In the genomic region with DNA sequence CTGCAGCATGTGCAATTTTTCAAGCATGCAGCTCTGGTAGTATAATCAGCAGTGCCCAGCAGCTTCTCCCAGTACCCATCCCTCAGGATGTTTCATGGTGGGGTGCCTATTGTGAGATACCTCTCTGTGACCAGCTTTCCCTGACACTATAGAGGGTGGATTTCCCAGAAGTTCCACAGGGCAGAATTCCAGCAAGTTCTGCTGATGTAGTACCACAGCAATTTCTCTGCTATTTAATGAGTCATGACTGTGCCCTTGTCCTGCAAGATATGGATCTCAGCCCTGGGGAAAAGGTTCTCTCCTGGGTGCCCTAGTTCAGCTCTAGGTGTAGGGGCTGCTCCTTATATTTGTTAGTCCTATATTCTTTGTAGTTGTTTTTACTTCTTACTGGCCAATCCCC, we compare ENCODE assay signal across 23 cellular contexts.
DNase-seq lines count a peak whose midpoint lies in the region; ATAC-seq and FAIRE-seq lines count a peak whose summit lies in the region.
"Had no signal": no experiment of that assay in that cellular context is flagged by ENCODE, and none has a peak within 500 bp of the region (broad histone marks: within the 10 kb centered on the region; RNA-seq: fewer than 3 reads in every experiment).

No MANE protein-coding gene starts in this region.

- H3K27ac ChIP-seq in epithelial cell of prostate: peak overlapping the region; percentile 67
- H3K27ac ChIP-seq: body of pancreas, colonic mucosa, left lung, SJSA1 had no signal

- FAIRE-seq in RCC 7860 (lab: Jason Lieb, UNC): no peak
- FAIRE-seq: HTR-8/SVneo had no signal

- H3K4me1 Mint-ChIP-seq in activated CD4-positive, alpha-beta T cell treated with anti-CD3 and anti-CD28 coated beads, Interleukin-2, amount 10 ng/mL, durations not matched to agents 24 days and 14 days: no peaks in the 10 kb centered on the region
- H3K4me1 Mint-ChIP-seq: activated naive CD4-positive, alpha-beta T cell treated with anti-CD3 and anti-CD28 coated beads, Interleukin-2, amount 10 ng/mL, durations not matched to agents 7 days and 5 days; CD4-positive, alpha-beta memory T cell had no signal

- no peak overlapping the region for H3K4me3 Mint-ChIP-seq in activated CD4-positive, alpha-beta T cell treated with anti-CD3 and anti-CD28 coated beads, Interleukin-2, amount 10 ng/mL, durations not matched to agents 24 days and 14 days
- H3K4me3 Mint-ChIP-seq: activated CD8-positive, alpha-beta T cell treated with anti-CD3 and anti-CD28 coated beads, Interleukin-2, amount 10 ng/mL, durations not matched to agents 7 days and 5 days; activated naive CD4-positive, alpha-beta T cell treated with anti-CD3 and anti-CD28 coated beads, Interleukin-2, amount 10 ng/mL, durations not matched to agents 7 days and 5 days; activated T-cell treated with anti-CD3 and anti-CD28 coated beads, Interleukin-2, amount 50 U/mL, for 24 hours; CD4-positive, alpha-beta memory T cell had no signal

- H3K27ac Mint-ChIP-seq in activated CD4-positive, alpha-beta T cell treated with anti-CD3 and anti-CD28 coated beads, Interleukin-2, amount 10 ng/mL, durations not matched to agents 24 days and 14 days: no peak overlapping the region
- H3K27ac Mint-ChIP-seq: activated CD8-positive, alpha-beta T cell treated with anti-CD3 and anti-CD28 coated beads, Interleukin-2, amount 10 ng/mL, durations not matched to agents 7 days and 5 days; activated naive CD4-positive, alpha-beta T cell treated with anti-CD3 and anti-CD28 coated beads, Interleukin-2, amount 10 ng/mL, durations not matched to agents 7 days and 5 days; activated T-cell treated with anti-CD3 and anti-CD28 coated beads, Interleukin-2, amount 50 U/mL, for 24 hours; CD4-positive, alpha-beta memory T cell had no signal

- intact Hi-C loops in activated CD4-positive, alpha-beta T cell treated with anti-CD3 and anti-CD28 coated beads, Interleukin-2, amount 10 ng/mL, durations not matched to agents 24 days and 14 days (cut with micrococcal nuclease): no loop called here

- ATAC-seq in GM18519 (IDR thresholded peaks at IDR 0.05; ENCODE audit: low FRiP score, unreplicated experiment): no peak
- ATAC-seq: activated CD8-positive, alpha-beta T cell treated with anti-CD3 and anti-CD28 coated beads, Interleukin-2, amount 10 ng/mL, durations not matched to agents 7 days and 5 days; body of pancreas; left lung; mucosa of descending colon had no signal

- H3K27me3 Mint-ChIP-seq in activated CD4-positive, alpha-beta T cell treated with anti-CD3 and anti-CD28 coated beads, Interleukin-2, amount 10 ng/mL, durations not matched to agents 24 days and 14 days: no peaks in the 10 kb centered on the region
- H3K27me3 Mint-ChIP-seq: activated naive CD4-positive, alpha-beta T cell treated with anti-CD3 and anti-CD28 coated beads, Interleukin-2, amount 10 ng/mL, durations not matched to agents 7 days and 5 days; CD4-positive, alpha-beta memory T cell had no signal

- H3K9me3 Mint-ChIP-seq in activated CD4-positive, alpha-beta T cell treated with anti-CD3 and anti-CD28 coated beads, Interleukin-2, amount 10 ng/mL, durations not matched to agents 24 days and 14 days: peaks cover 24% of the 10 kb centered on the region

- DNase-seq in EH (ENCODE audit: low read depth) (peak; percentile 76), RCC 7860 (ENCODE audit: low spot score) (peak; percentile 26), epithelial cell of prostate (ENCODE audit: low read depth, low spot score) (no peak), kidney tubule cell (ENCODE audit: low spot score) (peak; percentile 75), activated gamma-delta T cell treated with Interleukin-2 at 50 U/mL for 16 hours (no peak)
- DNase-seq in activated CD4-positive, alpha-beta T cell treated with anti-CD3 and anti-CD28 coated beads, Interleukin-2, amount 10 ng/mL, durations not matched to agents 24 days and 14 days: no peak
- DNase-seq in activated naive CD4-positive, alpha-beta T cell (lab: John Stamatoyannopoulos, UW): no peak
- DNase-seq: ACHN; activated CD4-positive, CD25-positive, alpha-beta regulatory T cell; activated CD8-positive, alpha-beta T cell treated with anti-CD3 and anti-CD28 coated beads, Interleukin-2, amount 10 ng/mL, durations not matched to agents 7 days and 5 days; activated naive CD4-positive, alpha-beta T cell treated with anti-CD3 and anti-CD28 coated beads, Interleukin-2, amount 10 ng/mL, durations not matched to agents 7 days and 5 days; activated T-cell treated with anti-CD3 and anti-CD28 coated beads, Interleukin-2, amount 50 U/mL, for 24 hours; body of pancreas; CD4-positive, alpha-beta memory T cell; colonic mucosa; left lung; mucosa of descending colon; NCI-H1417; NCI-H524 treated with DMSO at 0.1 percent for 48 hours; stimulated activated CD4-positive, alpha-beta T cell treated with anti-CD3 and anti-CD28 coated beads, Interleukin-4, amount 100 ng/mL, for 4 hours had no signal

- peaks cover 11% of the 10 kb centered on the region for H3K36me3 Mint-ChIP-seq in activated CD4-positive, alpha-beta T cell treated with anti-CD3 and anti-CD28 coated beads, Interleukin-2, amount 10 ng/mL, durations not matched to agents 24 days and 14 days (ENCODE audit: low read depth)

Comparison
In these comparisons a context has a peak if more than half of its experiments do, and no peak if none do; other contexts are left out.
1. DNase-seq: peak in EH (single experiment), RCC 7860 (single experiment) and kidney tubule cell (single experiment); none in epithelial cell of prostate (single experiment), activated CD4-positive, alpha-beta T cell treated with anti-CD3 and anti-CD28 coated beads, Interleukin-2, amount 10 ng/mL, durations not matched to agents 24 days and 14 days (single experiment), activated gamma-delta T cell treated with Interleukin-2 at 50 U/mL for 16 hours (single experiment) and activated naive CD4-positive, alpha-beta T cell (0 of 4).